ENCODE assay signal across 22 cellular contexts in genomic region chr14:103805708-103806107, GRCh38.
"Had no signal": no experiment of that assay in that cellular context is flagged by ENCODE, and none has a peak within 500 bp of the region (broad histone marks: within the 10 kb centered on the region; RNA-seq: fewer than 3 reads in every experiment).

No MANE protein-coding gene starts in this region.

- H3K4me1 ChIP-seq: breast epithelium had no signal

- DNase-seq: activated CD4-positive, alpha-beta T cell treated with anti-CD3 and anti-CD28 coated beads for 1 hour; activated CD4-positive, alpha-beta T cell treated with anti-CD3 and anti-CD28 coated beads, Interleukin-2, amount 10 ng/mL, durations not matched to agents 24 days and 14 days; activated CD4-positive, alpha-beta T cell treated with anti-CD3 and anti-CD28 coated beads, Interleukin-2, amount 50 U/mL, for 48 hours; activated CD8-positive, alpha-beta memory T cell treated with anti-CD3 and anti-CD28 coated beads, Interleukin-2, amount 10 ng/mL, durations not matched to agents 7 days and 5 days; activated effector memory CD4-positive, alpha-beta T cell treated with Interleukin-2 at 50 U/mL for 16 hours; activated naive CD4-positive, alpha-beta T cell; activated T-cell treated with anti-CD3 and anti-CD28 coated beads, Interleukin-2, amount 50 U/mL, for 24 hours; aorta; Karpas-422; MM.1S; NCI-H1105; NCI-H1436 treated with DMSO at 0.1 percent for 48 hours; NCI-H187; NCI-H2081; NCI-H446; NCI-H524; PC-3; SIG-M5; SW 1271 had no signal

- H3K4me3 ChIP-seq: breast epithelium, K562 had no signal

- ATAC-seq: activated CD8-positive, alpha-beta memory T cell treated with anti-CD3 and anti-CD28 coated beads, Interleukin-2, amount 10 ng/mL, durations not matched to agents 7 days and 5 days; K562; PC-3; WTC11 had no signal

- H3K9me3 ChIP-seq: breast epithelium had no signal

- H3K36me3 ChIP-seq: breast epithelium had no signal

- H3K27ac ChIP-seq: breast epithelium had no signal

- H3K27me3 ChIP-seq: breast epithelium had no signal
